Comparison of ENCODE assay signal across 1 cellular context in genomic region chr2:43424262-43425207, GRCh38.
TF ChIP-seq lines count a peak whose summit lies in the region.

No MANE protein-coding gene starts in this region.

TF ChIP-seq in HepG2, 621 proteins besides CTCF, POLR2A, EP300 and RAD21 (continued from another document and continues in another):
- TF ChIP-seq, protein P1, sequence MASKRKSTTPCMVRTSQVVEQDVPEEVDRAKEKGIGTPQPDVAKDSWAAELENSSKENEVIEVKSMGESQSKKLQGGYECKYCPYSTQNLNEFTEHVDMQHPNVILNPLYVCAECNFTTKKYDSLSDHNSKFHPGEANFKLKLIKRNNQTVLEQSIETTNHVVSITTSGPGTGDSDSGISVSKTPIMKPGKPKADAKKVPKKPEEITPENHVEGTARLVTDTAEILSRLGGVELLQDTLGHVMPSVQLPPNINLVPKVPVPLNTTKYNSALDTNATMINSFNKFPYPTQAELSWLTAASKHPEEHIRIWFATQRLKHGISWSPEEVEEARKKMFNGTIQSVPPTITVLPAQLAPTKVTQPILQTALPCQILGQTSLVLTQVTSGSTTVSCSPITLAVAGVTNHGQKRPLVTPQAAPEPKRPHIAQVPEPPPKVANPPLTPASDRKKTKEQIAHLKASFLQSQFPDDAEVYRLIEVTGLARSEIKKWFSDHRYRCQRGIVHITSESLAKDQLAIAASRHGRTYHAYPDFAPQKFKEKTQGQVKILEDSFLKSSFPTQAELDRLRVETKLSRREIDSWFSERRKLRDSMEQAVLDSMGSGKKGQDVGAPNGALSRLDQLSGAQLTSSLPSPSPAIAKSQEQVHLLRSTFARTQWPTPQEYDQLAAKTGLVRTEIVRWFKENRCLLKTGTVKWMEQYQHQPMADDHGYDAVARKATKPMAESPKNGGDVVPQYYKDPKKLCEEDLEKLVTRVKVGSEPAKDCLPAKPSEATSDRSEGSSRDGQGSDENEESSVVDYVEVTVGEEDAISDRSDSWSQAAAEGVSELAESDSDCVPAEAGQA (IDR thresholded peaks at IDR 0.05; ENCODE audit: low read depth), result no peak
- TF ChIP-seq, protein P1 (CRISPR knock-in tag; IDR thresholded peaks at IDR 0.05; ENCODE audit: borderline replicate concordance), result no peak; the same call in 1 of the 2 replicates
- TF ChIP-seq TOE1 (CRISPR knock-in tag; IDR thresholded peaks at IDR 0.05) (0 out of 2 replicates have a peak, but pooled peaks have one; percentile 21), ZNF839 (CRISPR knock-in tag; IDR thresholded peaks at IDR 0.05; ENCODE audit: borderline replicate concordance) (no peak), ZNF879 (CRISPR knock-in tag; IDR thresholded peaks at IDR 0.05) (no peak), ZNF207 (IDR thresholded peaks at IDR 0.05; ENCODE audit: borderline replicate concordance) (no peak), PAXIP1 (CRISPR knock-in tag; conservative IDR thresholded peaks at IDR 0.05) (peak; percentile 96), ZMYM4 (CRISPR knock-in tag; IDR thresholded peaks at IDR 0.05) (0 out of 2 replicates have a peak, but pooled peaks have one; percentile 32), HBP1 (CRISPR knock-in tag; IDR thresholded peaks at IDR 0.05; ENCODE audit: low read depth) (no peak), PHF20 (CRISPR knock-in tag; IDR thresholded peaks at IDR 0.05) (no peak), MED13 (CRISPR knock-in tag; IDR thresholded peaks at IDR 0.05) (peak; percentile 74; the same call in 1 of the 2 replicates), ELF1 (CRISPR knock-in tag; IDR thresholded peaks at IDR 0.05) (no peak), MAZ (IDR thresholded peaks at IDR 0.05; ENCODE audit: borderline replicate concordance, low read depth, low read length) (no peak), MAZ (CRISPR knock-in tag; IDR thresholded peaks at IDR 0.05; ENCODE audit: low read depth) (no peak), ZNF570 (CRISPR knock-in tag; IDR thresholded peaks at IDR 0.05; ENCODE audit: borderline replicate concordance) (no peak), CHD2 (IDR thresholded peaks at IDR 0.05; ENCODE audit: low read depth, low read length) (no peak), NR2F2 (IDR thresholded peaks at IDR 0.05; ENCODE audit: borderline replicate concordance, low read depth) (peak; percentile 62; the same call in 1 of the 2 replicates), MEIS1 (CRISPR knock-in tag; IDR thresholded peaks at IDR 0.05; ENCODE audit: borderline replicate concordance) (no peak), RAD51 (IDR thresholded peaks at IDR 0.05; ENCODE audit: borderline replicate concordance) (no peak), ZFP1 (CRISPR knock-in tag; IDR thresholded peaks at IDR 0.05) (no peak), TBX3 (IDR thresholded peaks at IDR 0.05; ENCODE audit: borderline replicate concordance) (0 out of 2 replicates have a peak, but pooled peaks have one; percentile 15), ZNF850 (CRISPR knock-in tag; conservative IDR thresholded peaks at IDR 0.05) (no peak), HOXA3 (CRISPR knock-in tag; IDR thresholded peaks at IDR 0.05) (no peak; the same call in 1 of the 2 replicates), REXO4 (CRISPR knock-in tag; IDR thresholded peaks at IDR 0.05; ENCODE audit: borderline replicate concordance) (no peak), ZNF563 (CRISPR knock-in tag; IDR thresholded peaks at IDR 0.05) (no peak), ZNF451 (CRISPR knock-in tag; IDR thresholded peaks at IDR 0.05) (no peak), FOXK2 (IDR thresholded peaks at IDR 0.05) (no peak), THAP8 (CRISPR knock-in tag; IDR thresholded peaks at IDR 0.05; ENCODE audit: borderline replicate concordance) (no peak), ZNF280B (CRISPR knock-in tag; IDR thresholded peaks at IDR 0.05; ENCODE audit: borderline replicate concordance) (no peak), SKIL (CRISPR knock-in tag; IDR thresholded peaks at IDR 0.05; ENCODE audit: borderline replicate concordance) (no peak), U2AF1 (optimal IDR thresholded peaks at IDR 0.05; ENCODE audit: low read depth, low read length) (no peak)
- TF ChIP-seq, protein P2, sequence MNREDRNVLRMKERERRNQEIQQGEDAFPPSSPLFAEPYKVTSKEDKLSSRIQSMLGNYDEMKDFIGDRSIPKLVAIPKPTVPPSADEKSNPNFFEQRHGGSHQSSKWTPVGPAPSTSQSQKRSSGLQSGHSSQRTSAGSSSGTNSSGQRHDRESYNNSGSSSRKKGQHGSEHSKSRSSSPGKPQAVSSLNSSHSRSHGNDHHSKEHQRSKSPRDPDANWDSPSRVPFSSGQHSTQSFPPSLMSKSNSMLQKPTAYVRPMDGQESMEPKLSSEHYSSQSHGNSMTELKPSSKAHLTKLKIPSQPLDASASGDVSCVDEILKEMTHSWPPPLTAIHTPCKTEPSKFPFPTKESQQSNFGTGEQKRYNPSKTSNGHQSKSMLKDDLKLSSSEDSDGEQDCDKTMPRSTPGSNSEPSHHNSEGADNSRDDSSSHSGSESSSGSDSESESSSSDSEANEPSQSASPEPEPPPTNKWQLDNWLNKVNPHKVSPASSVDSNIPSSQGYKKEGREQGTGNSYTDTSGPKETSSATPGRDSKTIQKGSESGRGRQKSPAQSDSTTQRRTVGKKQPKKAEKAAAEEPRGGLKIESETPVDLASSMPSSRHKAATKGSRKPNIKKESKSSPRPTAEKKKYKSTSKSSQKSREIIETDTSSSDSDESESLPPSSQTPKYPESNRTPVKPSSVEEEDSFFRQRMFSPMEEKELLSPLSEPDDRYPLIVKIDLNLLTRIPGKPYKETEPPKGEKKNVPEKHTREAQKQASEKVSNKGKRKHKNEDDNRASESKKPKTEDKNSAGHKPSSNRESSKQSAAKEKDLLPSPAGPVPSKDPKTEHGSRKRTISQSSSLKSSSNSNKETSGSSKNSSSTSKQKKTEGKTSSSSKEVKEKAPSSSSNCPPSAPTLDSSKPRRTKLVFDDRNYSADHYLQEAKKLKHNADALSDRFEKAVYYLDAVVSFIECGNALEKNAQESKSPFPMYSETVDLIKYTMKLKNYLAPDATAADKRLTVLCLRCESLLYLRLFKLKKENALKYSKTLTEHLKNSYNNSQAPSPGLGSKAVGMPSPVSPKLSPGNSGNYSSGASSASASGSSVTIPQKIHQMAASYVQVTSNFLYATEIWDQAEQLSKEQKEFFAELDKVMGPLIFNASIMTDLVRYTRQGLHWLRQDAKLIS (CRISPR knock-in tag; IDR thresholded peaks at IDR 0.05), result no peak
- TF ChIP-seq, protein P3, sequence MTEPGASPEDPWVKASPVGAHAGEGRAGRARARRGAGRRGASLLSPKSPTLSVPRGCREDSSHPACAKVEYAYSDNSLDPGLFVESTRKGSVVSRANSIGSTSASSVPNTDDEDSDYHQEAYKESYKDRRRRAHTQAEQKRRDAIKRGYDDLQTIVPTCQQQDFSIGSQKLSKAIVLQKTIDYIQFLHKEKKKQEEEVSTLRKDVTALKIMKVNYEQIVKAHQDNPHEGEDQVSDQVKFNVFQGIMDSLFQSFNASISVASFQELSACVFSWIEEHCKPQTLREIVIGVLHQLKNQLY (CRISPR knock-in tag; IDR thresholded peaks at IDR 0.05), result peak; percentile 58; the same call in 1 of the 2 replicates
- TF ChIP-seq, protein P4, sequence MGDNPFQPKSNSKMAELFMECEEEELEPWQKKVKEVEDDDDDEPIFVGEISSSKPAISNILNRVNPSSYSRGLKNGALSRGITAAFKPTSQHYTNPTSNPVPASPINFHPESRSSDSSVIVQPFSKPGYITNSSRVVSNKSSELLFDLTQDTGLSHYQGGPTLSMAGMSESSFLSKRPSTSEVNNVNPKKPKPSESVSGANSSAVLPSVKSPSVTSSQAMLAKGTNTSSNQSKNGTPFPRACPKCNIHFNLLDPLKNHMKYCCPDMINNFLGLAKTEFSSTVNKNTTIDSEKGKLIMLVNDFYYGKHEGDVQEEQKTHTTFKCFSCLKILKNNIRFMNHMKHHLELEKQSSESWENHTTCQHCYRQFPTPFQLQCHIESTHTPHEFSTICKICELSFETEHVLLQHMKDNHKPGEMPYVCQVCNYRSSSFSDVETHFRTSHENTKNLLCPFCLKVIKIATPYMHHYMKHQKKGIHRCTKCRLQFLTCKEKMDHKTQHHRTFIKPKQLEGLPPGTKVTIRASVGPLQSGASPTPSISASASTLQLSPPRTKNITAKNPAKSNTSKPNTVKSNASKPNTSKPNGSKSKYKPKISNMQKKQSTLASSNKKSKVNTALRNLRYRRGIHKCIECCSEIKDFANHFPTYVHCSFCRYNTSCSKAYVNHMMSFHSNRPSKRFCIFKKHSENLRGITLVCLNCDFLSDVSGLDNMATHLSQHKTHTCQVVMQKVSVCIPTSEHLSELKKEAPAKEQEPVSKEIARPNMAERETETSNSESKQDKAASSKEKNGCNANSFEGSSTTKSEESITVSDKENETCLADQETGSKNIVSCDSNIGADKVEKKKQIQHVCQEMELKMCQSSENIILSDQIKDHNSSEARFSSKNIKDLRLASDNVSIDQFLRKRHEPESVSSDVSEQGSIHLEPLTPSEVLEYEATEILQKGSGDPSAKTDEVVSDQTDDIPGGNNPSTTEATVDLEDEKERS (CRISPR knock-in tag; IDR thresholded peaks at IDR 0.05), result 0 out of 2 replicates have a peak, but pooled peaks have one; percentile 46
